1 cellular context compared by ENCODE assay signal in genomic region chr14:70213721-70214282, GRCh38.
TF ChIP-seq lines count a peak whose summit lies in the region.

No MANE protein-coding gene starts in this region.

TF ChIP-seq in H1, 55 proteins besides CTCF, POLR2A, EP300 and RAD21:
- TF ChIP-seq CTBP2 (IDR thresholded peaks at IDR 0.05; ENCODE audit: borderline replicate concordance, insufficient read depth, insufficient read length, low read length) (no peak), SP2 (IDR thresholded peaks at IDR 0.05; ENCODE audit: low read length) (no peak), TBP (IDR thresholded peaks at IDR 0.05; ENCODE audit: low read depth, low read length) (no peak), E2F6 (IDR thresholded peaks at IDR 0.05) (no peak), POU5F1 (IDR thresholded peaks at IDR 0.05; ENCODE audit: low read depth, low read length) (no peak), USF2 (IDR thresholded peaks at IDR 0.05; ENCODE audit: low read length) (no peak), FOSL1 (IDR thresholded peaks at IDR 0.05; ENCODE audit: insufficient read depth, low read depth, low read length) (no peak), YY1 (IDR thresholded peaks at IDR 0.05; ENCODE audit: low read depth, low read length) (no peak), HDAC2 (IDR thresholded peaks at IDR 0.05; ENCODE audit: borderline replicate concordance in 1 of 2, low read depth in 2 of 2, low read length in 2 of 2) (no peak), TAF7 (optimal IDR thresholded peaks at IDR 0.05; ENCODE audit: borderline replicate concordance, low read depth, low read length) (no peak), JUND (IDR thresholded peaks at IDR 0.05; ENCODE audit: low read length) (no peak), SP4 (IDR thresholded peaks at IDR 0.05; ENCODE audit: low read length) (no peak), CBX8 (IDR thresholded peaks at IDR 0.05; ENCODE audit: borderline replicate concordance, low read depth, low read length) (no peak), HDAC6 (IDR thresholded peaks at IDR 0.05; ENCODE audit: low read depth, low read length) (no peak), CHD1 (IDR thresholded peaks at IDR 0.05; ENCODE audit: low read depth, low read length) (no peak), MAFK (IDR thresholded peaks at IDR 0.05; ENCODE audit: low read depth, low read length) (no peak)
